1 cellular context compared by ENCODE assay signal in genomic region chr17:68509151-68510057, GRCh38.
TF ChIP-seq lines count a peak whose summit lies in the region.

No MANE protein-coding gene starts in this region.

TF ChIP-seq in HepG2, 621 proteins besides CTCF, POLR2A, EP300 and RAD21 (continued from another document and continues in another):
- TF ChIP-seq ZBTB49 (CRISPR knock-in tag; IDR thresholded peaks at IDR 0.05; ENCODE audit: borderline replicate concordance) (no peak), IRF1 (CRISPR knock-in tag; IDR thresholded peaks at IDR 0.05; ENCODE audit: low read depth) (no peak), ZNF17 (CRISPR knock-in tag; IDR thresholded peaks at IDR 0.05) (no peak), HES4 (CRISPR knock-in tag; IDR thresholded peaks at IDR 0.05; ENCODE audit: borderline replicate concordance) (no peak), HNRNPL (IDR thresholded peaks at IDR 0.05; ENCODE audit: low read depth, low read length) (no peak), NPAS2 (CRISPR knock-in tag; IDR thresholded peaks at IDR 0.05; ENCODE audit: borderline replicate concordance) (no peak), PCBP1 (IDR thresholded peaks at IDR 0.05; ENCODE audit: borderline replicate concordance, low read depth, low read length) (no peak), SMAD3 (CRISPR knock-in tag; IDR thresholded peaks at IDR 0.05) (no peak; the same call in 1 of the 2 replicates), ZNF724P (CRISPR knock-in tag; IDR thresholded peaks at IDR 0.05; ENCODE audit: borderline replicate concordance) (peak; percentile 41; the same call in 1 of the 2 replicates), PLSCR1 (CRISPR knock-in tag; IDR thresholded peaks at IDR 0.05; ENCODE audit: borderline replicate concordance) (no peak), MTA1 (CRISPR knock-in tag; IDR thresholded peaks at IDR 0.05; ENCODE audit: borderline replicate concordance) (peak; percentile 66), POLR2AphosphoS2 (IDR thresholded peaks at IDR 0.05; ENCODE audit: low read depth, low read length) (no peak), ZKSCAN1 (IDR thresholded peaks at IDR 0.05; ENCODE audit: low read length) (no peak), MAFG (CRISPR knock-in tag; IDR thresholded peaks at IDR 0.05) (no peak), ZNF143 (CRISPR knock-in tag; IDR thresholded peaks at IDR 0.05) (no peak), GTF3A (CRISPR knock-in tag; conservative IDR thresholded peaks at IDR 0.05) (no peak), ELF1 (CRISPR knock-in tag; IDR thresholded peaks at IDR 0.05) (0 out of 2 replicates have a peak, but pooled peaks have one; percentile 45), ZNF335 (CRISPR knock-in tag; IDR thresholded peaks at IDR 0.05) (no peak), RBFOX2 (IDR thresholded peaks at IDR 0.05; ENCODE audit: low read depth, low read length) (no peak), ZMAT5 (CRISPR knock-in tag; IDR thresholded peaks at IDR 0.05; ENCODE audit: borderline replicate concordance, low read depth) (no peak), ZNF317 (CRISPR knock-in tag; IDR thresholded peaks at IDR 0.05) (no peak), ZC3H13 (CRISPR knock-in tag; IDR thresholded peaks at IDR 0.05) (no peak), ZNF737 (CRISPR knock-in tag; IDR thresholded peaks at IDR 0.05; ENCODE audit: borderline replicate concordance) (no peak), RELA (CRISPR knock-in tag; IDR thresholded peaks at IDR 0.05) (no peak), FOXC1 (CRISPR knock-in tag; IDR thresholded peaks at IDR 0.05; ENCODE audit: borderline replicate concordance) (no peak), KDM5B (CRISPR knock-in tag; IDR thresholded peaks at IDR 0.05; ENCODE audit: borderline replicate concordance) (no peak), ZNF446 (CRISPR knock-in tag; IDR thresholded peaks at IDR 0.05) (no peak; the same call in 1 of the 2 replicates), ZBTB4 (CRISPR knock-in tag; IDR thresholded peaks at IDR 0.05; ENCODE audit: borderline replicate concordance) (no peak), TFDP1 (CRISPR knock-in tag; IDR thresholded peaks at IDR 0.05; ENCODE audit: borderline replicate concordance) (peak; percentile 48; the same call in 1 of the 2 replicates), ZSCAN21 (CRISPR knock-in tag; IDR thresholded peaks at IDR 0.05; ENCODE audit: borderline replicate concordance) (no peak), HBP1 (CRISPR knock-in tag; IDR thresholded peaks at IDR 0.05; ENCODE audit: low read depth) (0 out of 2 replicates have a peak, but pooled peaks have one; percentile 50), RBAK (CRISPR knock-in tag; IDR thresholded peaks at IDR 0.05) (0 out of 2 replicates have a peak, but pooled peaks have one; percentile 41), ZNF646 (CRISPR knock-in tag; IDR thresholded peaks at IDR 0.05) (no peak), ISL2 (CRISPR knock-in tag; IDR thresholded peaks at IDR 0.05) (peak; percentile 50; the same call in 1 of the 2 replicates), CHD4 (IDR thresholded peaks at IDR 0.05; ENCODE audit: borderline replicate concordance, low read length) (peak; percentile 47; the same call in 1 of the 2 replicates), ZNF598 (CRISPR knock-in tag; IDR thresholded peaks at IDR 0.05; ENCODE audit: borderline replicate concordance) (no peak), ZNF816 (CRISPR knock-in tag; IDR thresholded peaks at IDR 0.05; ENCODE audit: borderline replicate concordance) (no peak), MYNN (CRISPR knock-in tag; IDR thresholded peaks at IDR 0.05; ENCODE audit: low read depth) (no peak), ZNF362 (CRISPR knock-in tag; IDR thresholded peaks at IDR 0.05; ENCODE audit: borderline replicate concordance) (no peak), BHLHE40 (IDR thresholded peaks at IDR 0.05; ENCODE audit: low read length) (0 out of 2 replicates have a peak, but pooled peaks have one; percentile 7), MAF1 (CRISPR knock-in tag; IDR thresholded peaks at IDR 0.05; ENCODE audit: borderline replicate concordance) (no peak), GMEB2 (CRISPR knock-in tag; IDR thresholded peaks at IDR 0.05; ENCODE audit: low read depth) (no peak), HNF4A (CRISPR knock-in tag; IDR thresholded peaks at IDR 0.05) (peak; percentile 58)
